In genomic region chr22:35380013-35380412, GRCh38 we compare ENCODE assay signal across 13 cellular contexts. TPM values are rescaled to one million over a fixed set of nuclear protein-coding genes. Genes with fewer than 3 reads are reported as not detected.
DNase-seq lines count a peak whose midpoint lies in the region; ATAC-seq, FAIRE-seq and TF ChIP-seq lines count a peak whose summit lies in the region.
"Had no signal": no experiment of that assay in that cellular context is flagged by ENCODE, and none has a peak within 500 bp of the region (broad histone marks: within the 10 kb centered on the region; RNA-seq: fewer than 3 reads in every experiment).

No MANE protein-coding gene starts in this region.

- H2BK15ac ChIP-seq in H1 (ENCODE audit: low read length) = peak overlapping the region; percentile 2; the same call in 1 of the 2 replicates

- H3K27me3 ChIP-seq in SK-N-SH (ENCODE audit: insufficient read depth) = no peaks in the 10 kb centered on the region
- no peaks in the 10 kb centered on the region; a peak in 1 of 7 replicates for H3K27me3 ChIP-seq in H1 (replicated peaks in 1 of 4; ENCODE audit: control insufficient read depth in 3 of 4, extremely low read depth in 1 of 4, insufficient read depth in 3 of 4, low read length in 3 of 4)
- no peaks in the 10 kb centered on the region for H3K27me3 ChIP-seq in tibial nerve
- H3K27me3 ChIP-seq: heart right ventricle, SJSA1 had no signal

- TF ChIP-seq EP300 in SK-N-SH (IDR thresholded peaks at IDR 0.05; ENCODE audit: borderline replicate concordance in 1 of 2, low read depth in 1 of 2, low read length in 1 of 2) (no peak), H1 (IDR thresholded peaks at IDR 0.05; ENCODE audit: borderline replicate concordance in 1 of 2, low read depth in 2 of 2, low read length in 2 of 2) (no peak), tibial nerve (IDR thresholded peaks at IDR 0.05) (no peak)

- no peak for ATAC-seq in SK-N-SH treated with all-trans-retinoic acid at 6 μM for 48 hours
- ATAC-seq in natural killer cell = no peak
- ATAC-seq in GM19455 (IDR thresholded peaks at IDR 0.05; ENCODE audit: unreplicated experiment) = no peak
- ATAC-seq in activated CD8-positive, alpha-beta T cell treated with anti-CD3 and anti-CD28 coated beads, Interleukin-2, amount 10 ng/mL, durations not matched to agents 7 days and 5 days = no peak

- H3K9me3 Mint-ChIP-seq in natural killer cell = no peaks in the 10 kb centered on the region
- H3K9me3 Mint-ChIP-seq in activated CD8-positive, alpha-beta T cell treated with anti-CD3 and anti-CD28 coated beads, Interleukin-2, amount 10 ng/mL, durations not matched to agents 7 days and 5 days (ENCODE audit: insufficient read depth) = no peaks in the 10 kb centered on the region
- H3K9me3 Mint-ChIP-seq: activated CD4-positive, alpha-beta memory T cell treated with anti-CD3 and anti-CD28 coated beads for 36 hours had no signal

- H3K9me3 ChIP-seq in SK-N-SH (no peaks in the 10 kb centered on the region), H1 (ENCODE audit: insufficient read depth in 2 of 2, low read depth in 1 of 2, low read length in 1 of 2) (no peaks in the 10 kb centered on the region), tibial nerve (no peaks in the 10 kb centered on the region)
- H3K9me3 ChIP-seq: heart right ventricle, SJSA1 had no signal

- peak overlapping the region; percentile 94 for H2BK120ac ChIP-seq in H1 (replicated peaks; ENCODE audit: low read depth, low read length)

- no peak overlapping the region for H3K14ac ChIP-seq in H1 (ENCODE audit: insufficient read length)

- 0 out of 2 replicates have a peak overlapping the region, but pooled peaks have one; percentile 1 for H2BK5ac ChIP-seq in H1 (ENCODE audit: low read depth, low read length)

- no peak for FAIRE-seq in H1 (lab: Jason Lieb, UNC)
- FAIRE-seq: A204.1 had no signal

- H3K4me3 Mint-ChIP-seq in natural killer cell = peak overlapping the region; percentile 86
- H3K4me3 Mint-ChIP-seq in activated CD8-positive, alpha-beta T cell treated with anti-CD3 and anti-CD28 coated beads, Interleukin-2, amount 10 ng/mL, durations not matched to agents 7 days and 5 days = no peak overlapping the region
- H3K4me3 Mint-ChIP-seq: activated CD4-positive, alpha-beta memory T cell treated with anti-CD3 and anti-CD28 coated beads for 36 hours had no signal

- H3K79me2 ChIP-seq in SK-N-SH (ENCODE audit: insufficient read depth) = no peaks in the 10 kb centered on the region; the same call in 1 of the 2 replicates
- H3K79me2 ChIP-seq in H1 (ENCODE audit: control insufficient read depth in 1 of 2, insufficient read depth in 2 of 2, low read length in 2 of 2) = peaks cover 0 to 4% of the 10 kb centered on the region in 2 experiments; a peak in 1 of 4 replicates

- peak overlapping the region; percentile 84 for H4K91ac ChIP-seq in H1 (replicated peaks; ENCODE audit: insufficient read length, low read length)

- H3K36me3 ChIP-seq in SK-N-SH (replicated peaks in 1 of 2; ENCODE audit: control insufficient read depth in 1 of 2, insufficient read depth in 2 of 2, low read length in 1 of 2) (peaks cover 0 to 5% of the 10 kb centered on the region in 2 experiments), H1 (ENCODE audit: control insufficient read depth in 2 of 4, insufficient read depth in 4 of 4, low read length in 3 of 4) (0 out of 8 replicates have a peak, but pooled peaks cover 0 to 3% (median 0%) of the 10 kb centered on the region in 4 experiments), tibial nerve (no peaks in the 10 kb centered on the region)

- H3K27me3 Mint-ChIP-seq in natural killer cell (ENCODE audit: low read depth in 2 of 2) = no peaks in the 10 kb centered on the region
- H3K27me3 Mint-ChIP-seq in activated CD8-positive, alpha-beta T cell treated with anti-CD3 and anti-CD28 coated beads, Interleukin-2, amount 10 ng/mL, durations not matched to agents 7 days and 5 days (ENCODE audit: low read depth) = peaks cover 29% of the 10 kb centered on the region

- H2AFZ ChIP-seq in SK-N-SH (ENCODE audit: low read depth) (no peak overlapping the region), H1 (ENCODE audit: low read length) (no peak overlapping the region)

- no peak overlapping the region for H3K18ac ChIP-seq in H1 (ENCODE audit: extremely low read depth, low read length)

- H3K4me3 ChIP-seq in SK-N-SH (ENCODE audit: low read depth in 2 of 2, low read length in 1 of 2) (no peak overlapping the region), H1 (ENCODE audit: extremely low read depth in 1 of 4, insufficient read depth in 2 of 4, low read depth in 3 of 4, low read length in 4 of 4) (no peak overlapping the region), tibial nerve (no peak overlapping the region)

- TF ChIP-seq CTCF in SK-N-SH (IDR thresholded peaks at IDR 0.05) (no peak), H1 (IDR thresholded peaks at IDR 0.05; ENCODE audit: control extremely low read depth in 1 of 3, insufficient read depth in 1 of 3, low read depth in 1 of 3, low read length in 3 of 3) (no peak), natural killer cell (IDR thresholded peaks at IDR 0.05) (no peak), tibial nerve (IDR thresholded peaks at IDR 0.05) (no peak)

- peaks cover 25 to 34% of the 10 kb centered on the region in 2 donors for H3K4me1 Mint-ChIP-seq in natural killer cell
- H3K4me1 Mint-ChIP-seq in activated CD8-positive, alpha-beta T cell treated with anti-CD3 and anti-CD28 coated beads, Interleukin-2, amount 10 ng/mL, durations not matched to agents 7 days and 5 days (ENCODE audit: low read depth) = peaks cover 25% of the 10 kb centered on the region

- H3K9ac ChIP-seq in SK-N-SH (no peak overlapping the region), H1 (replicated peaks in 1 of 4; ENCODE audit: extremely low read depth in 1 of 4, low read depth in 3 of 4, low read length in 3 of 4) (no peak overlapping the region; a peak in 1 of 7 replicates)

- no peak overlapping the region for H3K56ac ChIP-seq in H1 (replicated peaks; ENCODE audit: insufficient read length, low read depth, low read length)

- H3K27ac ChIP-seq in SK-N-SH (ENCODE audit: low read depth in 2 of 2, low read length in 1 of 2) (no peak overlapping the region), H1 (ENCODE audit: low read depth, low read length) (no peak overlapping the region), tibial nerve (peak overlapping the region; percentile 5 to 90 (median 74))

- H3K23me2 ChIP-seq in H1 (ENCODE audit: low read depth, low read length) = peaks cover 8% of the 10 kb centered on the region; the same call in 1 of the 2 replicates

- no peak overlapping the region for H4K8ac ChIP-seq in H1 (ENCODE audit: extremely low read depth, insufficient read depth, low read length)

- H3K4me2 ChIP-seq in SK-N-SH (peak overlapping the region; percentile 77; the same call in 1 of the 2 replicates), H1 (ENCODE audit: insufficient read depth in 1 of 2, low read depth in 2 of 2, low read length in 2 of 2) (peak overlapping the region in 1 of 2 experiments; percentile 85; a peak in 1 of 4 replicates)

- H3K23ac ChIP-seq in H1 (ENCODE audit: insufficient read length) = no peak overlapping the region

- no peaks in the 10 kb centered on the region for H3K9me2 ChIP-seq in SK-N-SH

- H2AK5ac ChIP-seq in H1 (ENCODE audit: low read depth, low read length) = peak overlapping the region; percentile 17

- DNase-seq in SK-N-SH (no peak), H1 (ENCODE audit: low read depth in 1 of 2, low spot score in 2 of 2) (no peak), natural killer cell (no peak), tibial nerve (ENCODE audit: low spot score in 2 of 2) (no peak), SKM-1 (lab: John Stamatoyannopoulos, UW; ENCODE audit: unreplicated experiment) (no peak)
- no peak for DNase-seq in activated CD8-positive, alpha-beta T cell treated with anti-CD3 and anti-CD28 coated beads, Interleukin-2, amount 10 ng/mL, durations not matched to agents 7 days and 5 days
- DNase-seq: activated CD4-positive, alpha-beta memory T cell treated with anti-CD3 and anti-CD28 coated beads for 36 hours; heart right ventricle; NCI-H2171 had no signal

- CTCF ChIA-PET in SK-N-SH (lab: Yijun Ruan, JAX) (interaction anchor here (0.6 to 1.2 kb wide), 5 partner anchors 8 to 218 kb away, joined by 3 to 5 read pairs (median 3); no protein-coding TSS in a partner anchor), H1 (lab: Charles Lee; ENCODE audit: partially characterized antibody) (interaction anchor here (0.6 to 1.6 kb wide), 7 partner anchors 9 to 363 kb away, joined by 3 to 6 read pairs (median 3); no protein-coding TSS in a partner anchor)
- CTCF ChIA-PET in activated CD8-positive, alpha-beta T cell treated with anti-CD3 and anti-CD28 coated beads, Interleukin-2, amount 10 ng/mL, durations not matched to agents 7 days and 5 days (lab: Charles Lee) = interaction anchor here (1.0 kb wide), 1 partner anchor 27 kb away, joined by 3 read pairs; no protein-coding TSS in a partner anchor

- POLR2A ChIA-PET in SK-N-SH (lab: Yijun Ruan, JAX) (no interaction called here), H1 (lab: Charles Lee; ENCODE audit: partially characterized antibody) (interaction anchor here (0.6 to 57.4 kb wide), 5 partner anchors 21 to 134 kb away, joined by 3 to 1995 read pairs (median 3); partner anchors contain the start of gene MCM5)
- POLR2A ChIA-PET in activated CD8-positive, alpha-beta T cell treated with anti-CD3 and anti-CD28 coated beads, Interleukin-2, amount 10 ng/mL, durations not matched to agents 7 days and 5 days (lab: Charles Lee) = interaction anchor here (1.6 kb wide), 1 partner anchor 24 kb away, joined by 3 read pairs; no protein-coding TSS in a partner anchor

- 93% methylated on average over 6 of the region's 6 CpGs for WGBS in SK-N-SH (ENCODE audit: low lambda C conversion rate)
- 91% methylated on average over 6 of the region's 6 CpGs; no CpG with 5 or more reads in 1 of the 2 experiments for WGBS in H1 (ENCODE audit: extremely low coverage in 1 of 2, insufficient coverage in 1 of 2, insufficient read length in 1 of 2, insufficient replicate concordance in 2 of 2, low coverage in 1 of 2, low lambda C conversion rate in 2 of 2, missing lambda C conversion rate in 1 of 2), 2 experiments
- WGBS in tibial nerve, 2 donors = 76 to 87% methylated on average over 6 of the region's 6 CpGs

- intact Hi-C loops in natural killer cell (cut with micrococcal nuclease) = loop anchor here (10.0 kb wide), 1 partner anchor 75 kb away; no protein-coding TSS in a partner anchor

- peak overlapping the region; percentile 13; the same call in 1 of the 2 replicates for H2BK20ac ChIP-seq in H1 (ENCODE audit: low read length)

- H3K79me1 ChIP-seq in H1 (ENCODE audit: low read depth, low read length) = peaks cover 2% of the 10 kb centered on the region; the same call in 1 of the 2 replicates

- peak overlapping the region; percentile 89; the same call in 1 of the 2 replicates for H2BK12ac ChIP-seq in H1 (ENCODE audit: low read depth, low read length)

- TF ChIP-seq POLR2A in H1 (IDR thresholded peaks at IDR 0.05; ENCODE audit: control extremely low read depth in 1 of 2, low read depth in 2 of 2, low read length in 2 of 2) (no peak), tibial nerve (IDR thresholded peaks at IDR 0.05) (no peak)

- peak overlapping the region; percentile 70 to 74 for H3K27ac Mint-ChIP-seq in natural killer cell
- H3K27ac Mint-ChIP-seq in activated CD8-positive, alpha-beta T cell treated with anti-CD3 and anti-CD28 coated beads, Interleukin-2, amount 10 ng/mL, durations not matched to agents 7 days and 5 days = no peak overlapping the region
- H3K27ac Mint-ChIP-seq: activated CD4-positive, alpha-beta memory T cell treated with anti-CD3 and anti-CD28 coated beads for 36 hours had no signal

- H3K4me1 ChIP-seq in SK-N-SH (ENCODE audit: control insufficient read depth in 1 of 2, insufficient read depth in 2 of 2, low read depth in 1 of 2, low read length in 1 of 2) = peaks cover 12 to 15% of the 10 kb centered on the region in 2 experiments; a peak in 2 of 4 replicates
- peaks cover 22 to 31% (median 26%) of the 10 kb centered on the region in 4 experiments for H3K4me1 ChIP-seq in H1 (replicated peaks in 1 of 4; ENCODE audit: control insufficient read depth in 3 of 4, insufficient read depth in 4 of 4, low read length in 3 of 4)
- H3K4me1 ChIP-seq in tibial nerve = peaks cover 0 to 61% (median 28%) of the 10 kb centered on the region in 4 donors

- peaks cover 16% of the 10 kb centered on the region for H3F3A ChIP-seq in SK-N-SH (replicated peaks; ENCODE audit: insufficient read depth)

- H4K5ac ChIP-seq in H1 (ENCODE audit: insufficient read length, low read depth, low read length) = no peak overlapping the region

- H3K4ac ChIP-seq in H1 (replicated peaks; ENCODE audit: insufficient read length, low read depth, low read length) = no peak overlapping the region

- TF ChIP-seq RAD21 in SK-N-SH (IDR thresholded peaks at IDR 0.05; ENCODE audit: low read length) = no peak
- no peak for TF ChIP-seq RAD21 in H1 (IDR thresholded peaks at IDR 0.05 in 1 of 2, conservative IDR thresholded peaks at IDR 0.05 in 1 of 2; ENCODE audit: low read depth in 2 of 2, low read length in 2 of 2)

- H4K20me1 ChIP-seq in SK-N-SH (ENCODE audit: insufficient read depth) (no peaks in the 10 kb centered on the region), H1 (replicated peaks in 1 of 2; ENCODE audit: control insufficient read depth in 1 of 2, insufficient read depth in 2 of 2, low read length in 2 of 2) (no peaks in the 10 kb centered on the region)

- no peaks in the 10 kb centered on the region for H3K36me3 Mint-ChIP-seq in natural killer cell
- no peaks in the 10 kb centered on the region for H3K36me3 Mint-ChIP-seq in activated CD8-positive, alpha-beta T cell treated with anti-CD3 and anti-CD28 coated beads, Interleukin-2, amount 10 ng/mL, durations not matched to agents 7 days and 5 days (ENCODE audit: low read depth)
- H3K36me3 Mint-ChIP-seq: activated CD4-positive, alpha-beta memory T cell treated with anti-CD3 and anti-CD28 coated beads for 36 hours had no signal

RNA-seq across cellular contexts. Expression of gene HMOX1, which starts 0.9 kb away (rescaled TPM):
- polyA plus RNA-seq in SK-N-SH (2012; rRNA removed) = 12.9 and 13.7 TPM in 2 replicates
- polyA plus RNA-seq in SK-N-SH (2012; cell fraction: cytosol; rRNA removed) = 5.8 and 9.2 TPM in 2 replicates
- polyA plus RNA-seq in SK-N-SH (2012; cell fraction: nucleus; rRNA removed) = 11.7 and 13.7 TPM in 2 replicates
- 25.0 and 25.7 TPM in 2 replicates for total RNA-seq in H1 (2021; fragmentation: NEBNext Ultra II Directional; extraction: Animal tissue kit (Norgen Biotek cat#: 25700))
- 39.2 and 41.6 TPM in 2 replicates for polyA plus RNA-seq in H1 (2011; rRNA removed)
- 28.6 TPM for polyA plus RNA-seq in H1 (2011; cell fraction: cytosol; rRNA removed)
- polyA plus RNA-seq in H1 (2011; cell fraction: nucleus; rRNA removed) = 19.6 TPM
- 20.2 to 27.4 TPM (median 24.8 TPM) in 4 replicates for polyA plus RNA-seq in H1 (2012, experiment 1 of 2)
- 29.7 TPM for polyA plus RNA-seq in H1 (2012, experiment 2 of 2)
- 23.9 TPM for polyA plus RNA-seq in H1 (2013, experiment 1 of 2)
- polyA plus RNA-seq in H1 (2013, experiment 2 of 2) = 27.9 TPM
- polyA minus RNA-seq in H1 (2011; rRNA and poly(A)+ RNA removed) = 8.0 and 8.7 TPM in 2 replicates
- polyA minus RNA-seq in H1 (2011; cell fraction: cytosol; rRNA and poly(A)+ RNA removed) = 7.7 TPM
- polyA minus RNA-seq in H1 (2011; cell fraction: nucleus; rRNA and poly(A)+ RNA removed) = 9.2 TPM
- total RNA-seq in natural killer cell = 10 to 100 TPM in 2 of 3 donors, 1 to 10 TPM in 1; 7.5 to 61.6 (median 15.9) TPM
- total RNA-seq in tibial nerve = 10 to 100 TPM in 3 of 4 donors, 1 to 10 TPM in 1; 7.5 to 53.7 (median 19.0) TPM
- under 1 TPM; 0.34 to 0.68 TPM for total RNA-seq in activated CD8-positive, alpha-beta T cell treated with anti-CD3 and anti-CD28 coated beads, Interleukin-2, amount 10 ng/mL, durations not matched to agents 7 days and 5 days

RNA-seq across cellular contexts. Expression of gene MCM5, which starts 19.9 kb away (rescaled TPM):
- polyA plus RNA-seq in SK-N-SH (2012; rRNA removed) (31.6 and 42.9 TPM in 2 replicates), H1 (2011; rRNA removed) (210 and 243 TPM in 2 replicates)
- 16.5 and 27.2 TPM in 2 replicates for polyA plus RNA-seq in SK-N-SH (2012; cell fraction: cytosol; rRNA removed)
- 39.2 and 51.2 TPM in 2 replicates for polyA plus RNA-seq in SK-N-SH (2012; cell fraction: nucleus; rRNA removed)
- total RNA-seq in H1 (2021; fragmentation: NEBNext Ultra II Directional; extraction: Animal tissue kit (Norgen Biotek cat#: 25700)) = 297 and 305 TPM in 2 replicates
- polyA plus RNA-seq in H1 (2011; cell fraction: cytosol; rRNA removed) = 212 TPM
- polyA plus RNA-seq in H1 (2011; cell fraction: nucleus; rRNA removed) = 524 TPM
- 221 to 290 TPM (median 254 TPM) in 4 replicates for polyA plus RNA-seq in H1 (2012, experiment 1 of 2)
- polyA plus RNA-seq in H1 (2012, experiment 2 of 2) = 144 TPM
- polyA plus RNA-seq in H1 (2013, experiment 1 of 2) = 120 TPM
- 108 TPM for polyA plus RNA-seq in H1 (2013, experiment 2 of 2)
- 447 and 449 TPM in 2 replicates for polyA minus RNA-seq in H1 (2011; rRNA and poly(A)+ RNA removed)
- polyA minus RNA-seq in H1 (2011; cell fraction: cytosol; rRNA and poly(A)+ RNA removed) = 271 TPM
- polyA minus RNA-seq in H1 (2011; cell fraction: nucleus; rRNA and poly(A)+ RNA removed) = 249 TPM
- total RNA-seq in natural killer cell (10 to 100 TPM; 59.3 to 73.8 (median 61.5) TPM), tibial nerve (10 to 100 TPM; 19.8 to 25.3 (median 22.4) TPM)
- total RNA-seq in activated CD8-positive, alpha-beta T cell treated with anti-CD3 and anti-CD28 coated beads, Interleukin-2, amount 10 ng/mL, durations not matched to agents 7 days and 5 days = 100 to 1,000 TPM; 275 to 287 TPM

Comparison
In these comparisons a context has a peak if more than half of its experiments do, and no peak if none do; other contexts are left out.
1. H3K27ac ChIP-seq: peak in tibial nerve (4 of 4); none in SK-N-SH (0 of 2) and H1 (single experiment).
2. RNA of gene HMOX1, which starts 0.9 kb away (total RNA-seq): 7.5 to 53.7 TPM in tibial nerve, 25.0 to 25.7 TPM in H1 and 7.5 to 61.6 TPM in natural killer cell; 0.34 to 0.68 TPM in activated CD8-positive, alpha-beta T cell treated with anti-CD3 and anti-CD28 coated beads, Interleukin-2, amount 10 ng/mL, durations not matched to agents 7 days and 5 days; every median in the first group is over 4 times any median in the second.